In genomic region chr9:137031904-137032639, GRCh38 we compare ENCODE assay signal across 1 cellular context.
TF ChIP-seq lines count a peak whose summit lies in the region.

Gene FUT7, minus strand, starts transcription at chr9:137032088. Its CDS starts 97 bp downstream, at chr9:137031991.

TF ChIP-seq in GM23338, 12 proteins besides CTCF, POLR2A, EP300 and RAD21 (continued from another document):
- TF ChIP-seq ZNF462 (CRISPR knock-in tag; IDR thresholded peaks at IDR 0.05) (no peak), NANOG (IDR thresholded peaks at IDR 0.05; ENCODE audit: borderline replicate concordance) (no peak), JUNB (IDR thresholded peaks at IDR 0.05; ENCODE audit: unreplicated experiment) (no peak), ETS1 (IDR thresholded peaks at IDR 0.05) (no peak), ZNF331 (CRISPR knock-in tag; IDR thresholded peaks at IDR 0.05; ENCODE audit: low read depth) (no peak), STAT1 (IDR thresholded peaks at IDR 0.05; ENCODE audit: unreplicated experiment) (no peak), CREB1 (CRISPR knock-in tag; IDR thresholded peaks at IDR 0.05; ENCODE audit: low read depth) (no peak)
